ENCODE assay signal across 1 cellular context in the genomic region with DNA sequence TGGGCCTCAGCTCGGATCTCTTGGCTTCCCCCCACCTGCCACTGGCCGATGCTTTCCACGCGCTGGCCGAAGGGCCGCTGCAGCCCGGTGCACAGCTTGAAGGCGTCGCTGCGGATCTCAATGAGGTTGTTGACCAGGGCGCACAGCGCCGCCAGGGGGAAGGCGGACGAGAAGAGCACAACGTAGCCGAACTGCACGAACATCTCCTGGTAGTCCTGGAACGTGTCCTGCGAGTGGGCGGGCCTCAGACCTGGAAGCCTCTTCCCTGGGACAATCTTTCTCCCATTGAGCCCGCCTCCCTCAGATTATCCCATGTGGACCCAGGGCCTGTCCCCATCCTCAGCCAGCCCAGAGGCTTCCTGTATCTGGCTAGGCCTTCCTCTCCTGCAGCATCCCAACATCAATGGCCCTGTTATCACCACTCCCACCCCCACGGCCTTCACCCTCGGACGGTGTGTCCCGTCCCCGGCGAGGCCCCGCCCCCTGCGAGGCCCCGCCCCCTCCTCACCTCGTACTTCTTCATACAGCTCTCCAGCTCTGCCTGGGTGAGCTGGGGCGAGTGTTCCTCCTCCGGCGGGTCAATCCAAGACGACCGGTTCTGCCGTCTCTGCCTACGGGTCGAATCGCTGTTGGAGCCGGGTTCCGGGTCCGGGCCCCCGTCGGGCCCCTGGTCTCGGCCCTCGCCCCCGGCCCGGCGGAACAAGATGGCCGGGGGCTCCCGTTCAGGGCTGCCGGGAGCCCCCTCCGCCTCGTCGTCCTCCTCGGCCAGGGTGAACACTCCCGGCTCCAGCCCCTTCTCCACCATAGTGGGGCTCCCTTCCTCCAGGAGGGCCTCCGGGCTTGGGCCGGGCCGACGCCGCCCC.
TF ChIP-seq lines count a peak whose summit lies in the region.

No MANE protein-coding gene starts in this region.

TF ChIP-seq in endothelial cell of umbilical vein, 7 proteins besides CTCF, POLR2A, EP300 and RAD21:
- TF ChIP-seq MYC (IDR thresholded peaks at IDR 0.05; ENCODE audit: low read depth, low read length) (no peak), EZH2 (IDR thresholded peaks at IDR 0.05; ENCODE audit: borderline replicate concordance, low read depth, low read length, severe bottlenecking) (no peak), JUN (IDR thresholded peaks at IDR 0.05; ENCODE audit: borderline replicate concordance, insufficient read depth, insufficient read length, low read depth) (no peak), FOS (IDR thresholded peaks at IDR 0.05; ENCODE audit: borderline replicate concordance, insufficient read depth, low read length) (no peak)
